ENCODE assay signal across 20 cellular contexts in the genomic region with DNA sequence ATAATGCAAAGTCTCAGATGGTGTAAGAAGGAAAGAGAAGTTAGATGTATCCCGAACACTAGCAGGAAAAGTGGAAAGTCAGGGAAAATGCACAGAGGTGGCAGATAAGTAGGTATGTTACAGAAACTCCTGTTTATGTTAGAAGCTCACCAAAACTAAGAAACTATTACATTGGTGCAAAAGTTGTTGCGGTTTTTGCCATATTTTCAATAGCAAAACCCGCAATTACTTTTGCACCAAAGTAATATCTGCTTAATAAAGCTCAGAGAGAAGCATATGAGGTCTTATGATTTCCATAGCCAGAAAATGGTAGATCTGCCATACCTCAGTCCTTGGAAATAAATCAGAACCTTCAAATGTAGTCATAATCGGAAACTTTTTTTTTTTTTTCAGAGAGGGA.
DNase-seq lines count a peak whose midpoint lies in the region; ATAC-seq, FAIRE-seq and TF ChIP-seq lines count a peak whose summit lies in the region.
"Had no signal": no experiment of that assay in that cellular context is flagged by ENCODE, and none has a peak within 500 bp of the region (broad histone marks: within the 10 kb centered on the region; RNA-seq: fewer than 3 reads in every experiment).

No MANE protein-coding gene starts in this region.

- no peak for TF ChIP-seq POLR2A in HepG2 (IDR thresholded peaks at IDR 0.05; ENCODE audit: insufficient read depth in 1 of 2, low read depth in 2 of 2, low read length in 2 of 2)
- TF ChIP-seq POLR2A in right lobe of liver (IDR thresholded peaks at IDR 0.05): no peak
- TF ChIP-seq POLR2A in GM12878 (IDR thresholded peaks at IDR 0.05; ENCODE audit: low read depth, low read length): no peak

- in situ Hi-C loops in HepG2 (cut with HindIII; ENCODE audit: extremely low pct_ligation_motif_present, low pct_unique_long_range_greater_than_20kb): no loop called here
- in situ Hi-C loops in GM12878 (cut with MboI): no loop called here

- H3K27ac ChIP-seq in HepG2 (ENCODE audit: extremely low read length, insufficient read depth, low read length) (no peak overlapping the region), right lobe of liver (no peak overlapping the region), GM12878 (ENCODE audit: control insufficient read depth, insufficient read depth) (no peak overlapping the region)
- H3K27ac ChIP-seq: 22Rv1; A549; BLaER1 treated with 17β-estradiol and CSF1 and Interleukin-3, amounts not matched to agents 10 nM and 100 nM; C4-2B had no signal

- H3K4me2 ChIP-seq in HepG2 (ENCODE audit: low read depth, low read length) (no peak overlapping the region), GM12878 (ENCODE audit: control insufficient read depth, insufficient read depth) (no peak overlapping the region)
- H3K4me2 ChIP-seq: A549; BLaER1 treated with 17β-estradiol and CSF1 and Interleukin-3, amounts not matched to agents 10 nM and 100 nM had no signal

- H3K79me2 ChIP-seq in HepG2 (ENCODE audit: insufficient read depth, low read length) (no peaks in the 10 kb centered on the region), GM12878 (ENCODE audit: control insufficient read depth, insufficient read depth, low read length) (no peaks in the 10 kb centered on the region)

- FAIRE-seq in HepG2 (lab: Jason Lieb, UNC) (no peak), GM12878 (lab: Jason Lieb, UNC) (no peak)
- FAIRE-seq: A549, D721Med, G401.6, GM12892, GM18507 had no signal

- TF ChIP-seq RAD21 in HepG2 (CRISPR knock-in tag; IDR thresholded peaks at IDR 0.05): no peak
- TF ChIP-seq RAD21 in GM12878 (IDR thresholded peaks at IDR 0.05; ENCODE audit: insufficient read depth, low read depth, low read length): no peak

- intact Hi-C loops in HepG2 (cut with micrococcal nuclease; ENCODE audit: unreplicated experiment) (no loop called here), right lobe of liver (cut with DNase I) (no loop called here), GM12878 (cut with micrococcal nuclease; ENCODE audit: unreplicated experiment) (no loop called here)

- no peaks in the 10 kb centered on the region for H3K36me3 ChIP-seq in HepG2 (replicated peaks in 1 of 2; ENCODE audit: control insufficient read depth in 1 of 2, insufficient read depth in 2 of 2, low read length in 2 of 2)
- no peaks in the 10 kb centered on the region for H3K36me3 ChIP-seq in right lobe of liver
- H3K36me3 ChIP-seq in GM12878 (ENCODE audit: control insufficient read depth in 2 of 2, insufficient read depth in 2 of 2, low read length in 1 of 2): no peaks in the 10 kb centered on the region
- H3K36me3 ChIP-seq: BLaER1 treated with 17β-estradiol and CSF1 and Interleukin-3, amounts not matched to agents 10 nM and 100 nM had no signal

- H3K9ac ChIP-seq in HepG2 (ENCODE audit: insufficient read depth, low read depth, low read length) (no peak overlapping the region), GM12878 (ENCODE audit: control insufficient read depth, insufficient read depth, low read length) (no peak overlapping the region)
- H3K9ac ChIP-seq: BLaER1 treated with 17β-estradiol and CSF1 and Interleukin-3, amounts not matched to agents 10 nM and 100 nM had no signal

- H3K27me3 ChIP-seq in HepG2 (ENCODE audit: control insufficient read depth in 1 of 2, insufficient read depth in 2 of 2, low read length in 2 of 2): no peaks in the 10 kb centered on the region
- no peaks in the 10 kb centered on the region for H3K27me3 ChIP-seq in right lobe of liver
- H3K27me3 ChIP-seq in GM12878 (replicated peaks in 1 of 2; ENCODE audit: control insufficient read depth in 2 of 2, insufficient read depth in 2 of 2, low read length in 1 of 2): no peaks in the 10 kb centered on the region
- H3K27me3 ChIP-seq: BLaER1 treated with 17β-estradiol and CSF1 and Interleukin-3, amounts not matched to agents 10 nM and 100 nM had no signal

- H3K4me1 ChIP-seq in HepG2 (ENCODE audit: insufficient read depth, low read length): no peaks in the 10 kb centered on the region
- no peaks in the 10 kb centered on the region for H3K4me1 ChIP-seq in right lobe of liver
- H3K4me1 ChIP-seq in GM12878 (ENCODE audit: control insufficient read depth, insufficient read depth, low read length): no peaks in the 10 kb centered on the region
- H3K4me1 ChIP-seq: A549; BLaER1 treated with 17β-estradiol and CSF1 and Interleukin-3, amounts not matched to agents 10 nM and 100 nM; Caco-2 had no signal

- CTCF ChIA-PET in HepG2 (lab: Yijun Ruan, JAX; ENCODE audit: low intra/inter-chr PET ratio, low total read pairs) (no interaction called here), GM12878 (lab: Yijun Ruan, JAX) (no interaction called here)

- 0% methylated on average over 4 of the region's 4 CpGs for WGBS in HepG2 (ENCODE audit: low lambda C conversion rate)
- 47% methylated on average over 4 of the region's 4 CpGs for WGBS in right lobe of liver (ENCODE audit: insufficient coverage, low coverage, low lambda C conversion rate, missing lambda C conversion rate)
- 0% methylated on average over 4 of the region's 4 CpGs for WGBS in GM12878 (ENCODE audit: insufficient coverage, insufficient replicate concordance, low lambda C conversion rate, missing lambda C conversion rate)

- TF ChIP-seq CTCF in HepG2 (CRISPR knock-in tag; IDR thresholded peaks at IDR 0.05): no peak
- no peak for TF ChIP-seq CTCF in right lobe of liver (IDR thresholded peaks at IDR 0.05)
- TF ChIP-seq CTCF in GM12878 (IDR thresholded peaks at IDR 0.05 in 2 of 3, conservative IDR thresholded peaks at IDR 0.05 in 1 of 3; ENCODE audit: control insufficient read depth in 2 of 3, extremely low read depth in 1 of 3, insufficient read depth in 1 of 3, low read depth in 3 of 3, low read length in 3 of 3): no peak

- no peak for ATAC-seq in HepG2
- ATAC-seq in right lobe of liver: no peak
- ATAC-seq in GM12878: no peak
- no peak for ATAC-seq in GM21423 (IDR thresholded peaks at IDR 0.05; ENCODE audit: unreplicated experiment)
- ATAC-seq: A549; CD8-positive, alpha-beta T cell had no signal

- H2AFZ ChIP-seq in HepG2 (ENCODE audit: low read length) (no peak overlapping the region), GM12878 (ENCODE audit: control insufficient read depth, low read depth, low read length) (no peak overlapping the region)

- no peak overlapping the region for H3K4me3 ChIP-seq in HepG2 (replicated peaks in 1 of 3; ENCODE audit: insufficient read depth in 1 of 3, low read depth in 2 of 3, low read length in 3 of 3)
- H3K4me3 ChIP-seq in right lobe of liver: no peak overlapping the region
- no peak overlapping the region for H3K4me3 ChIP-seq in GM12878
- H3K4me3 ChIP-seq: A549; BLaER1 treated with 17β-estradiol and CSF1 and Interleukin-3, amounts not matched to agents 10 nM and 100 nM had no signal

- TF ChIP-seq EP300 in HepG2 (IDR thresholded peaks at IDR 0.05; ENCODE audit: low read depth in 2 of 2, low read length in 2 of 2): no peak
- TF ChIP-seq EP300 in HepG2 (CRISPR knock-in tag; IDR thresholded peaks at IDR 0.05; ENCODE audit: borderline replicate concordance): no peak
- no peak for TF ChIP-seq EP300 in GM12878 (IDR thresholded peaks at IDR 0.05; ENCODE audit: borderline replicate concordance in 1 of 2, control insufficient read depth in 1 of 2, low read depth in 2 of 2, low read length in 2 of 2)

- POLR2A ChIA-PET in HepG2 (lab: Yijun Ruan, JAX) (no interaction called here), GM12878 (lab: Charles Lee) (no interaction called here)

- SMC1A ChIA-PET in GM12878 (lab: Charles Lee; ENCODE audit: uncharacterized antibody, unreplicated experiment): interaction anchor here (0.6 to 0.9 kb wide), 2 partner anchors 70 to 207 kb away, joined by 3 read pairs; no protein-coding TSS in a partner anchor

- RAD21 ChIA-PET in GM12878 (lab: Charles Lee; ENCODE audit: unreplicated experiment): no interaction called here

- H3K9me3 ChIP-seq in HepG2 (ENCODE audit: low read length) (peaks cover 15% of the 10 kb centered on the region), right lobe of liver (no peaks in the 10 kb centered on the region), GM12878 (replicated peaks; ENCODE audit: control insufficient read depth, insufficient read depth, low read length) (no peaks in the 10 kb centered on the region)
- H3K9me3 ChIP-seq: A549, Caco-2 had no signal

- H4K20me1 ChIP-seq in HepG2 (ENCODE audit: insufficient read depth, low read length) (no peaks in the 10 kb centered on the region), GM12878 (ENCODE audit: control insufficient read depth, insufficient read depth) (no peaks in the 10 kb centered on the region)
- H4K20me1 ChIP-seq: BLaER1 treated with 17β-estradiol and CSF1 and Interleukin-3, amounts not matched to agents 10 nM and 100 nM had no signal

- DNase-seq in HepG2 (ENCODE audit: low spot score): no peak
- DNase-seq in right lobe of liver: no peak
- no peak for DNase-seq in GM12878 (ENCODE audit: low read depth, low spot score)
- DNase-seq in Kasumi-1 (lab: John Stamatoyannopoulos, UW): no peak
- DNase-seq: AML-193; Caco-2; Calu3; CD4-positive, alpha-beta T cell; CD8-positive, alpha-beta T cell; DMS79 treated with DMSO at 0.1 percent for 48 hours; GF-D8 had no signal

- no TSS peak for BruUV-seq in HepG2 (replicated peaks; lab: Mats Ljungman, UMichigan)
- BruUV-seq in GM12878 (replicated peaks; lab: Mats Ljungman, UMichigan): no TSS peak

TF ChIP-seq in HepG2, 621 proteins besides CTCF, POLR2A, EP300 and RAD21 (continues in another document):
- TF ChIP-seq KDM5B (CRISPR knock-in tag; IDR thresholded peaks at IDR 0.05; ENCODE audit: borderline replicate concordance): no peak

TF ChIP-seq in GM12878, 131 proteins besides CTCF, POLR2A, EP300 and RAD21 (continues in another document):
- TF ChIP-seq TCF12 (IDR thresholded peaks at IDR 0.05; ENCODE audit: low read depth, low read length) (no peak), SUZ12 (IDR thresholded peaks at IDR 0.05; ENCODE audit: unreplicated experiment) (no peak)
